1 cellular context compared by ENCODE assay signal in the genomic region with DNA sequence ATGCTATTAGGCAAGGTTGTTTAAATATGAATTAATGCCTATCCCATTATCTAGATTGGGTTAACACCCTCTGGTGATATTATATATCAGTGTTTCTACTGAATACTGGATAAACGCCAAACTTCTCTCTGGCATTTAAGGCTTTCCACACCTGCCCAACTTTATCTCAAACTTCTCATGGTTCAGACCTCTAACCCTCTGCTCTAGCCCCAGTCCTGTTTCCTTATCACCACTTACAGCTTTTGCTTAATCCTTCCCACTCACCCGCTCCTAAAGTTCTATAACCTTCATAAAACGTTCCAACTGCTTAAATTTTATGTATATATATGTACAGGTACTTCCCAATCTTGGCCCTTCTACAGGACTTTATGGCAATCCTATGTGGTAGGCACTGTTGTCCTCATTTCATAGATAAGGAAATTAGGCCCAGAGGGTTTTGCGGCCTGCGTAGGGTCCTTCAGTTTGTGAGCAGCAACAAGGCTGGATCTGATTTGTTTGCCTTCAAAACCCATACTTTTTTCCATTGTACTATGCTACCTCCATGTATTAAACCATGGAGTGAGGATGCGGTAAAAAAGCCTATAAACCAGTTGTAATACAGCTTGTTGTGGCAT.
TF ChIP-seq lines count a peak whose summit lies in the region.

No MANE protein-coding gene starts in this region.

TF ChIP-seq in K562, 482 proteins besides CTCF, POLR2A, EP300 and RAD21 (continued from another document):
- TF ChIP-seq, protein P1, sequence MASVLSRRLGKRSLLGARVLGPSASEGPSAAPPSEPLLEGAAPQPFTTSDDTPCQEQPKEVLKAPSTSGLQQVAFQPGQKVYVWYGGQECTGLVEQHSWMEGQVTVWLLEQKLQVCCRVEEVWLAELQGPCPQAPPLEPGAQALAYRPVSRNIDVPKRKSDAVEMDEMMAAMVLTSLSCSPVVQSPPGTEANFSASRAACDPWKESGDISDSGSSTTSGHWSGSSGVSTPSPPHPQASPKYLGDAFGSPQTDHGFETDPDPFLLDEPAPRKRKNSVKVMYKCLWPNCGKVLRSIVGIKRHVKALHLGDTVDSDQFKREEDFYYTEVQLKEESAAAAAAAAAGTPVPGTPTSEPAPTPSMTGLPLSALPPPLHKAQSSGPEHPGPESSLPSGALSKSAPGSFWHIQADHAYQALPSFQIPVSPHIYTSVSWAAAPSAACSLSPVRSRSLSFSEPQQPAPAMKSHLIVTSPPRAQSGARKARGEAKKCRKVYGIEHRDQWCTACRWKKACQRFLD (CRISPR knock-in tag; IDR thresholded peaks at IDR 0.05) = peak; percentile 54; the same call in 1 of the 2 replicates
- TF ChIP-seq RCOR1 (IDR thresholded peaks at IDR 0.05; ENCODE audit: borderline replicate concordance in 1 of 2, low read depth in 2 of 2, low read length in 2 of 2) (peak in 1 of 2 experiments; percentile 75; a peak in 2 of 4 replicates), KLF16 (IDR thresholded peaks at IDR 0.05) (peak; percentile 77; the same call in 1 of the 2 replicates), ARID1B (IDR thresholded peaks at IDR 0.05) (peak; percentile 91), ETS2 (tag; IDR thresholded peaks at IDR 0.05; ENCODE audit: borderline replicate concordance, poor library complexity, severe bottlenecking) (no peak), ZFX (CRISPR knock-in tag; IDR thresholded peaks at IDR 0.05) (peak; percentile 50), DACH1 (IDR thresholded peaks at IDR 0.05; ENCODE audit: partially characterized antibody) (no peak), FOXJ3 (CRISPR knock-in tag; IDR thresholded peaks at IDR 0.05) (no peak), STAT5B (CRISPR knock-in tag; IDR thresholded peaks at IDR 0.05) (no peak), HDAC6 (IDR thresholded peaks at IDR 0.05; ENCODE audit: low read depth, low read length) (no peak), NCOA1 (IDR thresholded peaks at IDR 0.05; ENCODE audit: low read depth) (no peak), MTA2 (IDR thresholded peaks at IDR 0.05; ENCODE audit: low read depth) (peak; percentile 81), FOXJ2 (tag; IDR thresholded peaks at IDR 0.05) (0 out of 2 replicates have a peak, but pooled peaks have one; percentile 8), KLF10 (CRISPR knock-in tag; IDR thresholded peaks at IDR 0.05) (no peak)
- TF ChIP-seq, protein P2, sequence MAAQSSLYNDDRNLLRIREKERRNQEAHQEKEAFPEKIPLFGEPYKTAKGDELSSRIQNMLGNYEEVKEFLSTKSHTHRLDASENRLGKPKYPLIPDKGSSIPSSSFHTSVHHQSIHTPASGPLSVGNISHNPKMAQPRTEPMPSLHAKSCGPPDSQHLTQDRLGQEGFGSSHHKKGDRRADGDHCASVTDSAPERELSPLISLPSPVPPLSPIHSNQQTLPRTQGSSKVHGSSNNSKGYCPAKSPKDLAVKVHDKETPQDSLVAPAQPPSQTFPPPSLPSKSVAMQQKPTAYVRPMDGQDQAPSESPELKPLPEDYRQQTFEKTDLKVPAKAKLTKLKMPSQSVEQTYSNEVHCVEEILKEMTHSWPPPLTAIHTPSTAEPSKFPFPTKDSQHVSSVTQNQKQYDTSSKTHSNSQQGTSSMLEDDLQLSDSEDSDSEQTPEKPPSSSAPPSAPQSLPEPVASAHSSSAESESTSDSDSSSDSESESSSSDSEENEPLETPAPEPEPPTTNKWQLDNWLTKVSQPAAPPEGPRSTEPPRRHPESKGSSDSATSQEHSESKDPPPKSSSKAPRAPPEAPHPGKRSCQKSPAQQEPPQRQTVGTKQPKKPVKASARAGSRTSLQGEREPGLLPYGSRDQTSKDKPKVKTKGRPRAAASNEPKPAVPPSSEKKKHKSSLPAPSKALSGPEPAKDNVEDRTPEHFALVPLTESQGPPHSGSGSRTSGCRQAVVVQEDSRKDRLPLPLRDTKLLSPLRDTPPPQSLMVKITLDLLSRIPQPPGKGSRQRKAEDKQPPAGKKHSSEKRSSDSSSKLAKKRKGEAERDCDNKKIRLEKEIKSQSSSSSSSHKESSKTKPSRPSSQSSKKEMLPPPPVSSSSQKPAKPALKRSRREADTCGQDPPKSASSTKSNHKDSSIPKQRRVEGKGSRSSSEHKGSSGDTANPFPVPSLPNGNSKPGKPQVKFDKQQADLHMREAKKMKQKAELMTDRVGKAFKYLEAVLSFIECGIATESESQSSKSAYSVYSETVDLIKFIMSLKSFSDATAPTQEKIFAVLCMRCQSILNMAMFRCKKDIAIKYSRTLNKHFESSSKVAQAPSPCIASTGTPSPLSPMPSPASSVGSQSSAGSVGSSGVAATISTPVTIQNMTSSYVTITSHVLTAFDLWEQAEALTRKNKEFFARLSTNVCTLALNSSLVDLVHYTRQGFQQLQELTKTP (IDR thresholded peaks at IDR 0.05; ENCODE audit: low read depth in 1 of 2, partially characterized antibody in 2 of 2) = no peak
